In genomic region chr22:48827904-48828555, GRCh38 we compare ENCODE assay signal across 26 cellular contexts.
DNase-seq lines count a peak whose midpoint lies in the region; FAIRE-seq and TF ChIP-seq lines count a peak whose summit lies in the region.
"Had no signal": no experiment of that assay in that cellular context is flagged by ENCODE, and none has a peak within 500 bp of the region (broad histone marks: within the 10 kb centered on the region; RNA-seq: fewer than 3 reads in every experiment).

No MANE protein-coding gene starts in this region.

- CTCF ChIA-PET in HEK293 (lab: Yijun Ruan, JAX): no interaction called here

- H3K9ac ChIP-seq in neural progenitor cell: no peak overlapping the region

- H3K4me3 ChIP-seq in HEK293 (ENCODE audit: low read depth, low read length) (no peak overlapping the region), neural progenitor cell (no peak overlapping the region)
- H3K4me3 ChIP-seq: body of pancreas, esophagus muscularis mucosa, gastrocnemius medialis, hepatocyte, prostate gland, SJSA1, upper lobe of left lung had no signal

- TF ChIP-seq CTCF in HEK293 (tag by site-specific recombination; IDR thresholded peaks at IDR 0.05): no peak
- TF ChIP-seq CTCF in neural progenitor cell (IDR thresholded peaks at IDR 0.05): no peak
- no peak for TF ChIP-seq CTCF in GM20000 (IDR thresholded peaks at IDR 0.05; ENCODE audit: extremely low read depth, missing control alignments)

- H3K27me3 Mint-ChIP-seq in neural progenitor cell (ENCODE audit: insufficient read depth, low read depth): peaks cover 5% of the 10 kb centered on the region

- H3K36me3 ChIP-seq in HEK293 (ENCODE audit: control insufficient read depth in 2 of 2, insufficient read depth in 1 of 2, low read length in 2 of 2) (no peaks in the 10 kb centered on the region), neural progenitor cell (no peaks in the 10 kb centered on the region)
- H3K36me3 ChIP-seq: esophagus muscularis mucosa, gastrocnemius medialis, prostate gland, SJSA1, upper lobe of left lung had no signal

- POLR2A ChIA-PET in HEK293 (lab: Yijun Ruan, JAX): no interaction called here

- no peaks in the 10 kb centered on the region for H3K27me3 ChIP-seq in neural progenitor cell
- H3K27me3 ChIP-seq: gastrocnemius medialis, hepatocyte, SJSA1, upper lobe of left lung had no signal

- no peak for FAIRE-seq in GM12892 (lab: Jason Lieb, UNC)

- DNase-seq in NCI-H1105 (lab: John Stamatoyannopoulos, UW) (peak; percentile 48), NCI-H1105 treated with DMSO at 0.1 percent for 48 hours (lab: John Stamatoyannopoulos, UW) (no peak), ecto neural progenitor cell (ENCODE audit: low spot score) (peak; percentile 49), neural progenitor cell (ENCODE audit: low spot score) (no peak), GM12892 (ENCODE audit: insufficient read length) (no peak), GM20000 (ENCODE audit: low spot score) (no peak)
- no peak for DNase-seq in activated naive CD4-positive, alpha-beta T cell (lab: John Stamatoyannopoulos, UW)
- DNase-seq: activated CD4-positive, alpha-beta T cell treated with anti-CD3 and anti-CD28 coated beads, Interleukin-2, amount 50 U/mL, for 48 hours; activated gamma-delta T cell; activated naive CD8-positive, alpha-beta T cell treated with anti-CD3 and anti-CD28 coated beads, Interleukin-2, amount 50 U/mL, for 24 hours; CD4-positive, alpha-beta memory T cell; DMS 273 treated with DMSO at 0.1 percent for 48 hours; effector memory CD8-positive, alpha-beta T cell; gastrocnemius medialis; GDM1; NCI-H187; T-cell; upper lobe of left lung had no signal

- no peak for TF ChIP-seq POLR2A in GM12892 (IDR thresholded peaks at IDR 0.05; ENCODE audit: low read depth, low read length)

- peaks cover 15% of the 10 kb centered on the region for H3K9me3 Mint-ChIP-seq in neural progenitor cell
- H3K9me3 Mint-ChIP-seq: effector memory CD8-positive, alpha-beta T cell had no signal

- H3K79me2 ChIP-seq in neural progenitor cell (ENCODE audit: low read depth): no peaks in the 10 kb centered on the region
- H3K79me2 ChIP-seq: hepatocyte had no signal

- H2AFZ ChIP-seq in neural progenitor cell (replicated peaks): peak overlapping the region; percentile 68
- H2AFZ ChIP-seq: hepatocyte had no signal

- no peak overlapping the region for H3K4me3 Mint-ChIP-seq in neural progenitor cell
- H3K4me3 Mint-ChIP-seq: activated naive CD8-positive, alpha-beta T cell treated with anti-CD3 and anti-CD28 coated beads, Interleukin-2, amount 50 U/mL, for 24 hours; CD4-positive, alpha-beta memory T cell; effector memory CD8-positive, alpha-beta T cell; natural killer cell treated with Interleukin-12 subunit alpha and Interleukin-12 subunit beta and Interleukin-15 and Interleukin-18, amount 100 ng/mL, for 72 hours; T-cell had no signal

- H3K4me2 ChIP-seq in neural progenitor cell: no peak overlapping the region
- H3K4me2 ChIP-seq: hepatocyte had no signal

- no peaks in the 10 kb centered on the region for H4K20me1 ChIP-seq in neural progenitor cell (ENCODE audit: low read depth)

- no peaks in the 10 kb centered on the region for H3F3A ChIP-seq in neural progenitor cell (ENCODE audit: low read depth)

- H3K27ac ChIP-seq in HEK293 (ENCODE audit: extremely low read depth, low read depth, low read length) (no peak overlapping the region), neural progenitor cell (no peak overlapping the region)
- H3K27ac ChIP-seq: 22Rv1, body of pancreas, esophagus muscularis mucosa, gastrocnemius medialis, hepatocyte, prostate gland, SJSA1, upper lobe of left lung had no signal

- peaks cover 20% of the 10 kb centered on the region for H3K4me1 Mint-ChIP-seq in neural progenitor cell
- H3K4me1 Mint-ChIP-seq: activated naive CD8-positive, alpha-beta T cell treated with anti-CD3 and anti-CD28 coated beads, Interleukin-2, amount 50 U/mL, for 24 hours; CD4-positive, alpha-beta memory T cell; T-cell had no signal

- no peaks in the 10 kb centered on the region; the same call in 1 of the 2 replicates for H3K4me1 ChIP-seq in HEK293 (ENCODE audit: control insufficient read depth, insufficient read depth, low read length)
- H3K4me1 ChIP-seq in neural progenitor cell: peaks cover 7% of the 10 kb centered on the region
- H3K4me1 ChIP-seq: body of pancreas, esophagus muscularis mucosa, gastrocnemius medialis, prostate gland, SJSA1, upper lobe of left lung had no signal

- H3K9me3 ChIP-seq in HEK293 (ENCODE audit: control insufficient read depth, insufficient read depth, low read depth, low read length) (no peaks in the 10 kb centered on the region; the same call in 1 of the 2 replicates), neural progenitor cell (ENCODE audit: low read depth) (no peaks in the 10 kb centered on the region)
- H3K9me3 ChIP-seq: body of pancreas, gastrocnemius medialis, prostate gland had no signal

- H3K36me3 Mint-ChIP-seq in neural progenitor cell: no peaks in the 10 kb centered on the region
- H3K36me3 Mint-ChIP-seq: CD4-positive, alpha-beta memory T cell; T-cell had no signal

- no peak overlapping the region for H3K27ac Mint-ChIP-seq in neural progenitor cell
- H3K27ac Mint-ChIP-seq: activated naive CD8-positive, alpha-beta T cell treated with anti-CD3 and anti-CD28 coated beads, Interleukin-2, amount 50 U/mL, for 24 hours; CD4-positive, alpha-beta memory T cell; effector memory CD8-positive, alpha-beta T cell; natural killer cell treated with Interleukin-12 subunit alpha and Interleukin-12 subunit beta and Interleukin-15 and Interleukin-18, amount 100 ng/mL, for 72 hours; T-cell had no signal

TF ChIP-seq in HEK293, 187 proteins besides CTCF, POLR2A, EP300 and RAD21:
- TF ChIP-seq HOXD13 (CRISPR knock-in tag; IDR thresholded peaks at IDR 0.05; ENCODE audit: borderline replicate concordance) (no peak), ZNF513 (tag by site-specific recombination; IDR thresholded peaks at IDR 0.05) (no peak), EGR2 (tag by site-specific recombination; IDR thresholded peaks at IDR 0.05; ENCODE audit: low read depth) (peak; percentile 49; the same call in 1 of the 2 replicates), ZNF521 (tag by site-specific recombination; IDR thresholded peaks at IDR 0.05) (no peak)

Comparison
In these comparisons a context has a peak if more than half of its experiments do, and no peak if none do; other contexts are left out.
1. DNase-seq: peak in NCI-H1105 (single experiment) and ecto neural progenitor cell (single experiment); none in NCI-H1105 treated with DMSO at 0.1 percent for 48 hours (single experiment), neural progenitor cell (single experiment), GM12892 (single experiment), activated naive CD4-positive, alpha-beta T cell (0 of 4) and GM20000 (single experiment).